Comparison of ENCODE assay signal across 11 cellular contexts in the genomic region with DNA sequence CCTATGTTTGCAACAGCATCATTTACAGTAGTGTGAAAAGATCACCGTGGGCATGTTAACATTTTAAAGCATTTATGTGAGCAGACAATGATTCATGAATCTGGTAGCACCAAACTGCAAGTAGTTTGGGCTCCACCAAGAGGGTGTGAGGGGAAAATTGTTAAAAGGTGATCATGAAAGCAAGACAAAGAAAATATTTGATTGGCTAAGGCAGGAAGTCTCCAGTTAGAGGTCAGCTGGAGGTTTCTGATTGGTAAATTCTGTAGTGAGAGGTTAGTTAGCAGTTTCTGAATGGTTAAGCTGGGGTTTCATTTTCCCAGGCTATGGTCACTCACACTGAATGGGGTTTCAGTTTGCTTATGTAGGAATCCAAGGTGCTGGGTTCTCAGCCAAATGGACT. TPM values are rescaled to one million over a fixed set of nuclear protein-coding genes. Genes with fewer than 3 reads are reported as not detected.
DNase-seq lines count a peak whose midpoint lies in the region; ATAC-seq lines count a peak whose summit lies in the region.
"Had no signal": no experiment of that assay in that cellular context is flagged by ENCODE, and none has a peak within 500 bp of the region (broad histone marks: within the 10 kb centered on the region; RNA-seq: fewer than 3 reads in every experiment).

No MANE protein-coding gene starts in this region.

- H3K27me3 ChIP-seq in MG63: peaks cover 44% of the 10 kb centered on the region

- ATAC-seq in GM19035 (IDR thresholded peaks at IDR 0.05; ENCODE audit: unreplicated experiment) (peak; percentile 96), HG02852 (IDR thresholded peaks at IDR 0.05; ENCODE audit: unreplicated experiment) (peak; percentile 90)

- no peak overlapping the region for H3K4me3 ChIP-seq in MG63
- H3K4me3 ChIP-seq: lung had no signal

- no peaks in the 10 kb centered on the region for H3K36me3 ChIP-seq in MG63

- DNase-seq in Daoy (ENCODE audit: low read depth): peak; percentile 40
- peak; percentile 40 for DNase-seq in NAMALWA (ENCODE audit: low spot score)
- DNase-seq in middle frontal gyrus (ENCODE audit: extremely low spot score, low spot score): no peak
- DNase-seq in HuH-7 (ENCODE audit: low spot score): no peak
- DNase-seq in MG63: no peak
- DNase-seq in occipital lobe (lab: John Stamatoyannopoulos, UW): no peak

- no peaks in the 10 kb centered on the region for H3K9me3 ChIP-seq in MG63

RNA-seq across cellular contexts. Expression of gene DRD1, which starts 13.5 kb away (rescaled TPM):
- total RNA-seq in Daoy (2014; rRNA removed; shearing (Covaris generic)): 0.06 TPM in 2 replicates
- total RNA-seq in MG63 (2014; rRNA removed; shearing (Covaris generic); ENCODE audit: low replicate concordance): not detected in 2 replicates
- 6.1 TPM for total RNA-seq in occipital lobe
- total RNA-seq: activated T-helper 1 cell treated with anti-CD3 and anti-CD28 coated beads, Interleukin-12 subunit alpha, Interleukin-12 subunit beta, Interleukin-2, Interleukin-4 antibody, amounts not matched to agents 30 ng/mL and 10 ng/mL and 1 ng/mL, durations not matched to agents 14 hours and 24 hours and 36 hours; SK-MEL-5 had no signal

RNA-seq across cellular contexts. Expression of gene SFXN1, which starts 20.9 kb away (rescaled TPM):
- 139 and 168 TPM in 2 replicates for total RNA-seq in Daoy (2014; rRNA removed; shearing (Covaris generic))
- total RNA-seq in MG63 (2014; rRNA removed; shearing (Covaris generic); ENCODE audit: low replicate concordance): 147 and 190 TPM in 2 replicates
- 72.5 TPM for total RNA-seq in occipital lobe

Comparison
In these comparisons a context has a peak if more than half of its experiments do, and no peak if none do; other contexts are left out.
1. DNase-seq: peak in Daoy (single experiment) and NAMALWA (single experiment); none in middle frontal gyrus (single experiment), HuH-7 (single experiment), MG63 (single experiment) and occipital lobe (single experiment).